ENCODE assay signal across 13 cellular contexts in the genomic region with DNA sequence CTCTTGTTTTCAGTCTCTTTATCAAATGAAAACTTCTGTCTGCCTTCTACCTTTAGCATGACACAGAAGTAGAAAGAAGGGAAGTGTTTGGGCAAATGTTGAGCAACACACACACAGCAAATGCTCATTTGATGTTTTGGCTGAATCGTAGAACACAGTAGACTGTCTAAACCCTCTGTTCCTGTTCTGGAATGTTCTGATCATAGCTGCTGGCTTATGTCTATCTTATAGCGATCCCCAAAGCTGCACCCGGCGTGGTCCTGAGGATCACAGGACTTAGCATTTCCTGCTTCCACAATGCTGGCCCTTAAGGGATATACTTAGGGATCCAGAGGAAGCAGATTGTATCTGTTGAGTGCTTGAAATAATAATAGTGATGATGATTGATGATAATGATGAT. TPM values are rescaled to one million over a fixed set of nuclear protein-coding genes. Genes with fewer than 3 reads are reported as not detected.
DNase-seq lines count a peak whose midpoint lies in the region; ATAC-seq and TF ChIP-seq lines count a peak whose summit lies in the region.
"Had no signal": no experiment of that assay in that cellular context is flagged by ENCODE, and none has a peak within 500 bp of the region (broad histone marks: within the 10 kb centered on the region; RNA-seq: fewer than 3 reads in every experiment).

No MANE protein-coding gene starts in this region.

- intact Hi-C loops in dorsolateral prefrontal cortex (cut with DNase I): loop anchor here (5.0 kb wide), 1 partner anchor 72 kb away; no protein-coding TSS in a partner anchor

- H3K36me3 ChIP-seq in smooth muscle cell (ENCODE audit: low read depth): no peaks in the 10 kb centered on the region

- TF ChIP-seq CTCF in dorsolateral prefrontal cortex (IDR thresholded peaks at IDR 0.05 in 54 of 56, conservative IDR thresholded peaks at IDR 0.05 in 2 of 56; ENCODE audit: low read depth in 1 of 56, partially characterized antibody in 56 of 56) (no peak), smooth muscle cell (IDR thresholded peaks at IDR 0.05; ENCODE audit: borderline replicate concordance, insufficient read depth, poor library complexity, severe bottlenecking) (no peak)

- H2AFZ ChIP-seq in smooth muscle cell (ENCODE audit: low read depth): peak overlapping the region; percentile 43

- H3K79me2 ChIP-seq in smooth muscle cell (ENCODE audit: low read depth): no peaks in the 10 kb centered on the region

- no peak overlapping the region for H3K4me3 ChIP-seq in dorsolateral prefrontal cortex
- H3K4me3 ChIP-seq in smooth muscle cell: no peak overlapping the region

- no peak overlapping the region for H3K9ac ChIP-seq in smooth muscle cell (ENCODE audit: low read depth)

- no peaks in the 10 kb centered on the region for H4K20me1 ChIP-seq in smooth muscle cell (ENCODE audit: low read depth)

- no peaks in the 10 kb centered on the region for H3K4me1 ChIP-seq in smooth muscle cell (ENCODE audit: low read depth)

- no peaks in the 10 kb centered on the region for H3K9me3 ChIP-seq in smooth muscle cell (replicated peaks; ENCODE audit: low read depth)

- DNase-seq in GF-D8 (lab: John Stamatoyannopoulos, UW) (peak; percentile 67), NOMO-1 treated with DMSO at 0.1 percent for 48 hours (lab: John Stamatoyannopoulos, UW; ENCODE audit: unreplicated experiment) (peak; percentile 75), dorsolateral prefrontal cortex (no peak), smooth muscle cell (lab: John Stamatoyannopoulos, UW; ENCODE audit: unreplicated experiment) (no peak), NCI-H146 (lab: John Stamatoyannopoulos, UW) (no peak)
- no peak for DNase-seq in stimulated activated CD4-positive, alpha-beta T cell treated with anti-CD3 and anti-CD28 coated beads, Interleukin-1b, Interleukin-23, amount 100 ng/mL, for 48 hours
- DNase-seq: activated CD4-positive, alpha-beta memory T cell treated with anti-CD3 and anti-CD28 coated beads for 36 hours; activated naive CD4-positive, alpha-beta T cell treated with anti-CD3 and anti-CD28 coated beads for 36 hours; NCI-H446 treated with DMSO at 0.1 percent for 48 hours had no signal

- no peak for ATAC-seq in GM21423 (IDR thresholded peaks at IDR 0.05; ENCODE audit: unreplicated experiment)

- H3K27me3 ChIP-seq in dorsolateral prefrontal cortex (no peaks in the 10 kb centered on the region), smooth muscle cell (ENCODE audit: low read depth) (peaks cover 4% of the 10 kb centered on the region)

- no peak overlapping the region for H3K4me2 ChIP-seq in smooth muscle cell

- no peaks in the 10 kb centered on the region for H3F3A ChIP-seq in smooth muscle cell (ENCODE audit: low read depth)

- WGBS in smooth muscle cell (ENCODE audit: low lambda C conversion rate): 36% methylated on average over 4 of the region's 4 CpGs

- peak overlapping the region in 56 of 59 donors; percentile 32 to 91 (median 82) for H3K27ac ChIP-seq in dorsolateral prefrontal cortex
- H3K27ac ChIP-seq in smooth muscle cell (ENCODE audit: low read depth): no peak overlapping the region

RNA-seq across cellular contexts. Expression of a gene that starts 15.2 kb away (rescaled TPM):
- total RNA-seq in dorsolateral prefrontal cortex (10 to 100 TPM in 6 of 120 experiments, 1 to 10 TPM in 105, under 1 TPM in 7, not detected in 2; 0.48 to 16.9 (median 3.9) TPM), smooth muscle cell (not detected in 2 replicates)
- not detected in 2 replicates for polyA plus RNA-seq in smooth muscle cell
- total RNA-seq: dermis microvascular lymphatic vessel endothelial cell, mesothelial cell of epicardium, pulmonary artery endothelial cell had no signal

RNA-seq across cellular contexts. Expression of a gene that starts 41.4 kb away (rescaled TPM):
- total RNA-seq in dorsolateral prefrontal cortex: not detected
- total RNA-seq in smooth muscle cell: not detected in 2 replicates
- polyA plus RNA-seq in smooth muscle cell: not detected in 2 replicates
- total RNA-seq: activated CD4-positive, alpha-beta memory T cell treated with anti-CD3 and anti-CD28 coated beads for 36 hours; activated naive CD4-positive, alpha-beta T cell treated with anti-CD3 and anti-CD28 coated beads for 36 hours; dermis microvascular lymphatic vessel endothelial cell; mesothelial cell of epicardium; pulmonary artery endothelial cell had no signal

RNA-seq across cellular contexts. Expression of a gene that starts 44.4 kb away (rescaled TPM):
- total RNA-seq in dorsolateral prefrontal cortex (10 to 100 TPM in 97 of 120 experiments, 1 to 10 TPM in 23; 4.6 to 58.9 (median 14.7) TPM), smooth muscle cell (5.2 and 6.5 TPM in 2 replicates)
- polyA plus RNA-seq in smooth muscle cell: 4.6 and 5.2 TPM in 2 replicates
- total RNA-seq: activated CD4-positive, alpha-beta memory T cell treated with anti-CD3 and anti-CD28 coated beads for 36 hours; activated naive CD4-positive, alpha-beta T cell treated with anti-CD3 and anti-CD28 coated beads for 36 hours had no signal

Comparison
In these comparisons a context has a peak if more than half of its experiments do, and no peak if none do; other contexts are left out.
1. DNase-seq: peak in GF-D8 (single experiment) and NOMO-1 treated with DMSO at 0.1 percent for 48 hours (single experiment); none in dorsolateral prefrontal cortex (0 of 10), smooth muscle cell (single experiment), NCI-H146 (single experiment) and stimulated activated CD4-positive, alpha-beta T cell treated with anti-CD3 and anti-CD28 coated beads, Interleukin-1b, Interleukin-23, amount 100 ng/mL, for 48 hours (single experiment).